9 cellular contexts compared by ENCODE assay signal in genomic region chrX:155966876-155967275, GRCh38. TPM values are rescaled to one million over a fixed set of nuclear protein-coding genes. Genes with fewer than 3 reads are reported as not detected.
DNase-seq lines count a peak whose midpoint lies in the region; ATAC-seq and TF ChIP-seq lines count a peak whose summit lies in the region.
"Had no signal": no experiment of that assay in that cellular context is flagged by ENCODE, and none has a peak within 500 bp of the region (broad histone marks: within the 10 kb centered on the region; RNA-seq: fewer than 3 reads in every experiment).

No MANE protein-coding gene starts in this region.

- H3K27me3 ChIP-seq in PC-3 (ENCODE audit: low read length) (no peaks in the 10 kb centered on the region), brain microvascular endothelial cell (replicated peaks) (no peaks in the 10 kb centered on the region), esophagus muscularis mucosa (peaks cover 0 to 10% (median 0%) of the 10 kb centered on the region in 4 donors)

- no peaks in the 10 kb centered on the region for H3K9me3 ChIP-seq in PC-3 (ENCODE audit: low read length)
- peaks cover 0 to 16% (median 6%) of the 10 kb centered on the region in 4 donors for H3K9me3 ChIP-seq in esophagus muscularis mucosa

- POLR2A ChIA-PET in PC-3 (lab: Charles Lee; ENCODE audit: unreplicated experiment): no interaction called here

- intact Hi-C loops in PC-3 (cut with micrococcal nuclease): no loop called here
- intact Hi-C loops in esophagus muscularis mucosa (cut with DNase I): no loop called here

- no peak for TF ChIP-seq EP300 in esophagus muscularis mucosa (IDR thresholded peaks at IDR 0.05)

- ATAC-seq in HG03460 (IDR thresholded peaks at IDR 0.05; ENCODE audit: unreplicated experiment) (peak; percentile 73), PC-3 (peak; percentile 84)

- no peak overlapping the region for H3K9ac ChIP-seq in PC-3 (ENCODE audit: low read length)

- H3K36me3 ChIP-seq in PC-3 (ENCODE audit: low read depth, low read length) (no peaks in the 10 kb centered on the region), brain microvascular endothelial cell (replicated peaks) (no peaks in the 10 kb centered on the region), esophagus muscularis mucosa (no peaks in the 10 kb centered on the region)

- WGBS in esophagus muscularis mucosa: 62% methylated on average over 8 of the region's 8 CpGs

- BruUV-seq in PC-3 (replicated peaks; lab: Mats Ljungman, UMichigan): no TSS peak

- TF ChIP-seq CTCF in PC-3 (conservative IDR thresholded peaks at IDR 0.05; ENCODE audit: low read depth, low read length) (peak; percentile 83), brain microvascular endothelial cell (IDR thresholded peaks at IDR 0.05; ENCODE audit: low read depth, low read length, missing control alignments) (peak; percentile 36), retinal pigment epithelial cell (conservative IDR thresholded peaks at IDR 0.05; ENCODE audit: low read depth, low read length) (peak; percentile 12), endothelial cell (IDR thresholded peaks at IDR 0.05; ENCODE audit: unreplicated experiment) (no peak), esophagus muscularis mucosa (IDR thresholded peaks at IDR 0.05) (peak in 1 of 3 experiments; percentile 20)

- H3K27ac ChIP-seq in PC-3 (ENCODE audit: low read length) (no peak overlapping the region), brain microvascular endothelial cell (no peak overlapping the region), esophagus muscularis mucosa (replicated peaks in 1 of 4) (no peak overlapping the region)
- H3K27ac ChIP-seq: skin epidermis had no signal

- peaks cover 5% of the 10 kb centered on the region for H3K27me3 Mint-ChIP-seq in endothelial cell (ENCODE audit: unreplicated experiment)

- H3K27ac Mint-ChIP-seq in endothelial cell (ENCODE audit: unreplicated experiment): no peak overlapping the region

- CTCF ChIA-PET in PC-3 (lab: Charles Lee): no interaction called here

- peaks cover 29% of the 10 kb centered on the region for H3K9me3 Mint-ChIP-seq in endothelial cell (ENCODE audit: unreplicated experiment)

- H3K4me3 Mint-ChIP-seq in endothelial cell (ENCODE audit: unreplicated experiment): no peak overlapping the region

- H3K9me2 ChIP-seq in PC-3 (replicated peaks; ENCODE audit: low read length): no peaks in the 10 kb centered on the region

- in situ Hi-C loops in brain microvascular endothelial cell (cut with HindIII; ENCODE audit: low pct_ligation_motif_present, low sequenced_read_pairs): no loop called here

- H3K4me1 ChIP-seq in PC-3 (ENCODE audit: insufficient read depth, low read length) (no peaks in the 10 kb centered on the region), esophagus muscularis mucosa (no peaks in the 10 kb centered on the region)

- no peaks in the 10 kb centered on the region for H3F3A ChIP-seq in PC-3 (ENCODE audit: low read length, unreplicated experiment)

- DNase-seq in NCI-H2171 treated with DMSO at 0.1 percent for 48 hours (lab: John Stamatoyannopoulos, UW) (peak; percentile 60), NCI-H2171 (lab: John Stamatoyannopoulos, UW) (no peak), PC-3 (peak; percentile 59), brain microvascular endothelial cell (no peak), retinal pigment epithelial cell (ENCODE audit: low read depth) (no peak), endothelial cell (ENCODE audit: low spot score) (no peak), esophagus muscularis mucosa (ENCODE audit: extremely low spot score) (no peak)

- no peak overlapping the region for H3K4me2 ChIP-seq in PC-3 (ENCODE audit: low read length)

- no peak for TF ChIP-seq POLR2A in esophagus muscularis mucosa (IDR thresholded peaks at IDR 0.05; ENCODE audit: low read depth)

- peaks cover 25% of the 10 kb centered on the region for H3K36me3 Mint-ChIP-seq in endothelial cell (ENCODE audit: low read depth, unreplicated experiment)

- H3K4me3 ChIP-seq in PC-3 (ENCODE audit: low read length) (no peak overlapping the region), brain microvascular endothelial cell (ENCODE audit: low read depth, low read length) (no peak overlapping the region), retinal pigment epithelial cell (ENCODE audit: low read length) (no peak overlapping the region), esophagus muscularis mucosa (no peak overlapping the region)
- H3K4me3 ChIP-seq: skin epidermis had no signal

- no peak overlapping the region for H2AFZ ChIP-seq in PC-3 (ENCODE audit: low read length)

- no peaks in the 10 kb centered on the region for H3K4me1 Mint-ChIP-seq in endothelial cell (ENCODE audit: unreplicated experiment)

- H4K20me1 ChIP-seq in PC-3 (ENCODE audit: low read length): no peaks in the 10 kb centered on the region

- no peaks in the 10 kb centered on the region for H3K79me2 ChIP-seq in PC-3 (ENCODE audit: low read length)

RNA-seq across cellular contexts. Expression of gene IL9R, which starts 30.6 kb away (rescaled TPM):
- total RNA-seq in PC-3 (2014; rRNA removed): not detected in 2 replicates
- total RNA-seq in endothelial cell (ENCODE audit: unreplicated experiment): 0.38 TPM
- total RNA-seq in esophagus muscularis mucosa: under 1 TPM in 1 of 4 donors, not detected in 3; 0.42 TPM

Comparison
In these comparisons a context has a peak if more than half of its experiments do, and no peak if none do; other contexts are left out.
1. DNase-seq: peak in NCI-H2171 treated with DMSO at 0.1 percent for 48 hours (single experiment) and PC-3 (single experiment); none in NCI-H2171 (single experiment), brain microvascular endothelial cell (single experiment), retinal pigment epithelial cell (single experiment), endothelial cell (single experiment) and esophagus muscularis mucosa (single experiment).